ENCODE assay signal across 1 cellular context in genomic region chr3:126745760-126746394, GRCh38.
TF ChIP-seq lines count a peak whose summit lies in the region.

No MANE protein-coding gene starts in this region.

TF ChIP-seq in IMR-90, 13 proteins besides CTCF, POLR2A, EP300 and RAD21 (continued from another document):
- no peak for TF ChIP-seq USF2 (IDR thresholded peaks at IDR 0.05; ENCODE audit: low read depth, low read length)
- no peak for TF ChIP-seq RFX5 (IDR thresholded peaks at IDR 0.05; ENCODE audit: low read depth, low read length)
- no peak for TF ChIP-seq MXI1 (IDR thresholded peaks at IDR 0.05; ENCODE audit: borderline replicate concordance, low read depth, low read length)
- no peak for TF ChIP-seq ELK1 (IDR thresholded peaks at IDR 0.05; ENCODE audit: borderline replicate concordance, low read depth, low read length)
- TF ChIP-seq CHD1 (IDR thresholded peaks at IDR 0.05; ENCODE audit: low read depth, low read length): no peak
- no peak for TF ChIP-seq CEBPB (IDR thresholded peaks at IDR 0.05; ENCODE audit: low read depth, low read length)
- TF ChIP-seq BHLHE40 (IDR thresholded peaks at IDR 0.05; ENCODE audit: low read depth, low read length): no peak
- no peak for TF ChIP-seq FOS (IDR thresholded peaks at IDR 0.05; ENCODE audit: low read depth, low read length)
- no peak for TF ChIP-seq NFE2L2 (IDR thresholded peaks at IDR 0.05; ENCODE audit: low read depth, low read length)
